In the genomic region with DNA sequence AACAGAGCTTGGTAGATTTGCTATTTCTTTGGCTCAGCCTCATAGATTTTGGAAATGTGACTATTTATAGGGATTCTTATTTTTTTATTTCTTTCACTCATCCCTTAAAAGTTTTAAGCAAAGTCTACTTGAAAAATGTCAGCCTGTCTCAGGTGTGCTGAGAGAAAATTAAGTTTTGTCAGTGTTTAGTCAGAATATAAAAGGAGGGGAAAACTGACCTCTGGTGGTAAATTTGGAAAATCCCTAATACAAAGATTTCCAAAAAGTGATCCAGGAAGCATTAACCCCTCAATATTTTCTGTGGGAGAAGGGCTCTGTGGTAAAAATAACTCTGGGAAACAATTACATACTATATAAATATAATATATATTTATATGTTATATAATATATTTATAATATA, we compare ENCODE assay signal across 1 cellular context.
TF ChIP-seq lines count a peak whose summit lies in the region.

No MANE protein-coding gene starts in this region.

TF ChIP-seq in H1, 55 proteins besides CTCF, POLR2A, EP300 and RAD21:
- TF ChIP-seq CBX8 (IDR thresholded peaks at IDR 0.05; ENCODE audit: borderline replicate concordance, low read depth, low read length) (no peak), CBX5 (IDR thresholded peaks at IDR 0.05; ENCODE audit: low read depth, low read length) (no peak), SIX5 (IDR thresholded peaks at IDR 0.05; ENCODE audit: low read depth, low read length) (no peak), TBP (IDR thresholded peaks at IDR 0.05; ENCODE audit: low read depth, low read length) (no peak), SP1 (IDR thresholded peaks at IDR 0.05; ENCODE audit: low read depth, low read length) (no peak), TEAD4 (IDR thresholded peaks at IDR 0.05; ENCODE audit: low read depth, low read length) (no peak), RBBP5 (IDR thresholded peaks at IDR 0.05; ENCODE audit: borderline replicate concordance, low read depth, low read length) (no peak), CEBPB (IDR thresholded peaks at IDR 0.05; ENCODE audit: low read depth, low read length) (no peak), JUND (IDR thresholded peaks at IDR 0.05; ENCODE audit: low read length) (no peak), SUZ12 (IDR thresholded peaks at IDR 0.05; ENCODE audit: low read length) (no peak), TCF12 (IDR thresholded peaks at IDR 0.05; ENCODE audit: low read depth, low read length) (no peak), GABPA (IDR thresholded peaks at IDR 0.05; ENCODE audit: borderline replicate concordance, insufficient read depth, low read length) (no peak), KDM4A (IDR thresholded peaks at IDR 0.05; ENCODE audit: low read depth, low read length, severe bottlenecking) (no peak), RNF2 (IDR thresholded peaks at IDR 0.05; ENCODE audit: borderline replicate concordance, low read depth, low read length, missing control alignments, poor library complexity, severe bottlenecking) (no peak)
- TF ChIP-seq, protein P1, sequence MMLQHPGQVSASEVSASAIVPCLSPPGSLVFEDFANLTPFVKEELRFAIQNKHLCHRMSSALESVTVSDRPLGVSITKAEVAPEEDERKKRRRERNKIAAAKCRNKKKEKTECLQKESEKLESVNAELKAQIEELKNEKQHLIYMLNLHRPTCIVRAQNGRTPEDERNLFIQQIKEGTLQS (IDR thresholded peaks at IDR 0.05; ENCODE audit: insufficient read depth, low read depth, low read length) = no peak
